Comparison of ENCODE assay signal across 16 cellular contexts in the genomic region with DNA sequence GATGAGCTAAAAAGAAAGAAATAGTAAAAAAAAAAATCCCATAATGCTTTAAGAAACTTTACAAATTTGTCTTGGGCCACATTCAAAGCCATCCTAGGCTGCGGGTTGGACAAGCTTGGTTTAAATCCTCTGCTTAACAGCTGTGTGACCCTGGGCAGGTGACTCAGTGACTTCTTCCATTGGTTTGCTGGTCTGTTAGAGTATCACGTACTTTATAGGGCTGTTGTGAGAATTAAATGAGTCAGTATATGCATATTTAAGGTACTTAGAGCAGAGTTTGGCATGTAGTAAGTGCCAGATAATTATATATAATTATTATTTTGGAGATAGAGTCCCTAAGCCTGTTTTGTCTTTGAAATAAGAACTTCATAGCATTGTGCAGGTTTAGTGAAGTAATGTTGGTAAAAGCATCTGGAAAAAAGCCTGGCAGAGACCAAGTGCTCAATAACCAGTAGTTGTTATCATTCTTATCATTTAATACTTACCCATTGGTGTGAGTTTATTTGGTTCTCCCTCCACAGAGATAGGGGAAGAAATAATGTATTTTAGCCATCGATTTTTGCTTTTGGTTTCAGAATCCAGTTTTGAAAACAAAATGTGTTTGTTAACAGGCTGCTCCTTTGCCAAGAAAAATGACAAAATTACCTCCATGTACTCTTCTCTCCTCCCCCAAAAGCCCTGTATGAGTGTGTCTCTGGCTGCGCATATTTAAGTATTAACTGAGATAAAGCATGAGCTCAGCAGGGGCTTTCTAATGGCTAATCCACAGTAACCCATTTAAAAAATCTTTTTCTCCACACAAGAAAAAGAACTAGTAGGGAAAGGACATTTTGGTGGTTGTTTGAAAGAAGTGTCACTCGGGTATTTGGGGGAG.
A peak's percentile ranks its signal among the peaks of the same experiment; 100 is the strongest.
DNase-seq lines count a peak whose midpoint lies in the region; ATAC-seq and TF ChIP-seq lines count a peak whose summit lies in the region.
"Had no signal": no experiment of that assay in that cellular context is flagged by ENCODE, and none has a peak within 500 bp of the region (broad histone marks: within the 10 kb centered on the region; RNA-seq: fewer than 3 reads in every experiment).

No MANE protein-coding gene starts in this region.

- no peaks in the 10 kb centered on the region for H3K36me3 Mint-ChIP-seq in neural crest cell (ENCODE audit: low read depth)

- no peak overlapping the region for H3K4me3 ChIP-seq in body of pancreas
- H3K4me3 ChIP-seq: esophagus squamous epithelium, sigmoid colon had no signal

- peak; percentile 54 for ATAC-seq in body of pancreas
- ATAC-seq: HCT116, HepG2 had no signal

- peaks cover 97% of the 10 kb centered on the region for H3K4me1 ChIP-seq in body of pancreas

- H3K4me1 Mint-ChIP-seq in neural crest cell, result peaks cover 56% of the 10 kb centered on the region

- H3K27ac Mint-ChIP-seq in neural crest cell (ENCODE audit: unreplicated experiment), result peak overlapping the region; percentile 76
- H3K27ac Mint-ChIP-seq: type B pancreatic cell had no signal

- no peaks in the 10 kb centered on the region for H3K9me3 ChIP-seq in body of pancreas
- H3K9me3 ChIP-seq: esophagus squamous epithelium, sigmoid colon had no signal

- peak; percentile 3 for DNase-seq in DMS 273 treated with DMSO at 0.1 percent for 48 hours (lab: John Stamatoyannopoulos, UW)
- no peak for DNase-seq in DMS 273 (lab: John Stamatoyannopoulos, UW; ENCODE audit: unreplicated experiment)
- DNase-seq in HT1080 (ENCODE audit: low read depth), result peak; percentile 44
- DNase-seq in body of pancreas, result no peak
- DNase-seq in neural crest cell (ENCODE audit: low read depth, low spot score), result no peak
- DNase-seq in SK-N-DZ (ENCODE audit: low spot score), result no peak
- no peak for DNase-seq in activated effector memory CD4-positive, alpha-beta T cell treated with anti-CD3 and anti-CD28 coated beads, Interleukin-2, amount 50 U/mL, for 16 hours
- no peak for DNase-seq in G401 (ENCODE audit: low spot score)
- DNase-seq: esophagus squamous epithelium, NCI-H2081, sigmoid colon, T1000 had no signal

- intact Hi-C loops in body of pancreas (cut with DNase I), result no loop called here

- no peaks in the 10 kb centered on the region for H3K9me3 Mint-ChIP-seq in neural crest cell
- H3K9me3 Mint-ChIP-seq: type B pancreatic cell had no signal

- in situ Hi-C loops in G401 (cut with HindIII; ENCODE audit: low sequenced_read_pairs), result no loop called here

- H3K36me3 ChIP-seq in body of pancreas (replicated peaks in 1 of 2; ENCODE audit: insufficient read depth in 1 of 2, low read depth in 2 of 2), result no peaks in the 10 kb centered on the region
- H3K36me3 ChIP-seq: esophagus squamous epithelium, sigmoid colon had no signal

- peak overlapping the region in 3 of 4 donors; percentile 1 to 73 (median 52) for H3K27ac ChIP-seq in body of pancreas
- H3K27ac ChIP-seq: 22Rv1, sigmoid colon had no signal

- H3K4me3 Mint-ChIP-seq in neural crest cell, result no peak overlapping the region
- H3K4me3 Mint-ChIP-seq: type B pancreatic cell had no signal

- peaks cover 5% of the 10 kb centered on the region for H3K27me3 Mint-ChIP-seq in neural crest cell (ENCODE audit: low read depth)
- H3K27me3 Mint-ChIP-seq: type B pancreatic cell had no signal

- 44 to 54% methylated on average over 5 of the region's 5 CpGs for WGBS in body of pancreas, 2 donors

- no peak for TF ChIP-seq POLR2A in body of pancreas (IDR thresholded peaks at IDR 0.05)

- TF ChIP-seq CTCF in body of pancreas (IDR thresholded peaks at IDR 0.05), result no peak
- no peak for TF ChIP-seq CTCF in neural crest cell (conservative IDR thresholded peaks at IDR 0.05)

- no peaks in the 10 kb centered on the region for H3K27me3 ChIP-seq in body of pancreas
- H3K27me3 ChIP-seq: esophagus squamous epithelium, sigmoid colon had no signal

Comparison
In these comparisons a context has a peak if more than half of its experiments do, and no peak if none do; other contexts are left out.
1. DNase-seq: peak in DMS 273 treated with DMSO at 0.1 percent for 48 hours (single experiment) and HT1080 (single experiment); none in DMS 273 (single experiment), body of pancreas (0 of 4), neural crest cell (single experiment), SK-N-DZ (single experiment), activated effector memory CD4-positive, alpha-beta T cell treated with anti-CD3 and anti-CD28 coated beads, Interleukin-2, amount 50 U/mL, for 16 hours (single experiment) and G401 (single experiment).